Comparison of ENCODE assay signal across 8 cellular contexts in genomic region chr14:23969433-23970282, GRCh38.
DNase-seq lines count a peak whose midpoint lies in the region; ATAC-seq and TF ChIP-seq lines count a peak whose summit lies in the region.
"Not testable (repeated sequence)": the region's sequence is repeated elsewhere in the genome, so short reads cannot be mapped to it uniquely, and the experiment has no call there.

No MANE protein-coding gene starts in this region.

- TF ChIP-seq CTCF in AG10803 (conservative IDR thresholded peaks at IDR 0.05; ENCODE audit: low read length); epithelial cell of esophagus (IDR thresholded peaks at IDR 0.05; ENCODE audit: insufficient read depth, low read depth, low read length, missing control alignments): not testable (repeated sequence)

- DNase-seq in AG10803 (ENCODE audit: low read depth); epithelial cell of esophagus (ENCODE audit: low read depth): not testable (repeated sequence)
- DNase-seq in activated effector memory CD4-positive, alpha-beta T cell treated with anti-CD3 and anti-CD28 coated beads, Interleukin-2, amount 50 U/mL, for 16 hours = peak; percentile 87
- peak; percentile 20 for DNase-seq in midbrain (lab: John Stamatoyannopoulos, UW)
- peak; percentile 63 for DNase-seq in stimulated activated CD4-positive, alpha-beta T cell treated with anti-CD3 and anti-CD28 coated beads, Interleukin-1b, Interleukin-23, amount 100 ng/mL, for 48 hours

- ATAC-seq in GM19452 (IDR thresholded peaks at IDR 0.05; ENCODE audit: unreplicated experiment) (peak; percentile 84), HG03457 (IDR thresholded peaks at IDR 0.05; ENCODE audit: unreplicated experiment) (peak; percentile 69), SK-N-SH treated with all-trans-retinoic acid at 6 μM for 48 hours (peak; percentile 88)

- H3K4me3 ChIP-seq in AG10803 (ENCODE audit: low read length) = peak overlapping the region; percentile 37
- peak overlapping the region; percentile 28 for H3K4me3 ChIP-seq in epithelial cell of esophagus (ENCODE audit: low read length)
